8 cellular contexts compared by ENCODE assay signal in genomic region chr11:46120711-46121327, GRCh38. TPM values are rescaled to one million over a fixed set of nuclear protein-coding genes. Genes with fewer than 3 reads are reported as not detected.
A peak's percentile ranks its signal among the peaks of the same experiment; 100 is the strongest.
DNase-seq lines count a peak whose midpoint lies in the region; ATAC-seq and TF ChIP-seq lines count a peak whose summit lies in the region.

No MANE protein-coding gene starts in this region.

- H3K27me3 ChIP-seq in gastroesophageal sphincter (no peaks in the 10 kb centered on the region), neutrophil (no peaks in the 10 kb centered on the region)

- ATAC-seq in HG03095 (IDR thresholded peaks at IDR 0.05; ENCODE audit: unreplicated experiment): peak; percentile 10
- peak; percentile 23 for ATAC-seq in gastroesophageal sphincter
- ATAC-seq in GM19452 (IDR thresholded peaks at IDR 0.05; ENCODE audit: unreplicated experiment): no peak
- no peak for ATAC-seq in GM18868 (IDR thresholded peaks at IDR 0.05; ENCODE audit: unreplicated experiment)

- 0% methylated on average over 1 of the region's 5 CpGs for WGBS in gastroesophageal sphincter (ENCODE audit: low coverage in 1 of 2), 2 donors

- DNase-seq in NCI-H748 treated with DMSO at 0.1 percent for 48 hours (lab: John Stamatoyannopoulos, UW) (peak; percentile 70), activated T-cell treated with anti-CD3 and anti-CD28 coated beads for 48 hours (ENCODE audit: low read depth) (peak; percentile 8)

- H3K36me3 ChIP-seq in ES-I3 (ENCODE audit: insufficient read depth, low read length) (no peaks in the 10 kb centered on the region), gastroesophageal sphincter (no peaks in the 10 kb centered on the region), neutrophil (no peaks in the 10 kb centered on the region)

- H3K27ac ChIP-seq in gastroesophageal sphincter (peak overlapping the region; percentile 93 to 100 (median 97)), neutrophil (peak overlapping the region; percentile 95)

- TF ChIP-seq CTCF in gastroesophageal sphincter (IDR thresholded peaks at IDR 0.05) (no peak), neutrophil (IDR thresholded peaks at IDR 0.05) (no peak)

- TF ChIP-seq EP300 in gastroesophageal sphincter (IDR thresholded peaks at IDR 0.05): no peak

- H3K4me1 ChIP-seq in ES-I3 (ENCODE audit: insufficient read depth, low read length) (no peaks in the 10 kb centered on the region; the same call in 1 of the 2 replicates), gastroesophageal sphincter (peaks cover 2 to 43% (median 12%) of the 10 kb centered on the region in 3 donors), neutrophil (ENCODE audit: control insufficient read depth in 1 of 2, insufficient read depth in 1 of 2, low read depth in 1 of 2, low read length in 1 of 2) (peaks cover 40 to 49% of the 10 kb centered on the region in 2 experiments)

- H3K4me3 ChIP-seq in gastroesophageal sphincter: peak overlapping the region; percentile 92 to 95
- H3K4me3 ChIP-seq in neutrophil (ENCODE audit: low read depth in 1 of 2, low read length in 1 of 2): peak overlapping the region; percentile 88 to 89

- peak overlapping the region; percentile 52 for H3K9ac ChIP-seq in ES-I3 (ENCODE audit: low read depth, low read length)

- H3K9me3 ChIP-seq in ES-I3 (ENCODE audit: control insufficient read depth, insufficient read depth, low read length) (no peaks in the 10 kb centered on the region), gastroesophageal sphincter (no peaks in the 10 kb centered on the region), neutrophil (no peaks in the 10 kb centered on the region)

- no peak for TF ChIP-seq POLR2A in gastroesophageal sphincter (IDR thresholded peaks at IDR 0.05)

RNA-seq across cellular contexts. Expression of gene PHF21A, which starts 0.4 kb away (rescaled TPM):
- 10 to 100 TPM; 28.5 to 53.9 (median 42.2) TPM for total RNA-seq in gastroesophageal sphincter

Comparison
In these comparisons a context has a peak if more than half of its experiments do, and no peak if none do; other contexts are left out.
1. ATAC-seq: peak in HG03095 (single experiment) and gastroesophageal sphincter (single experiment); none in GM19452 (single experiment) and GM18868 (single experiment).